Comparison of ENCODE assay signal across 2 cellular contexts in the genomic region with DNA sequence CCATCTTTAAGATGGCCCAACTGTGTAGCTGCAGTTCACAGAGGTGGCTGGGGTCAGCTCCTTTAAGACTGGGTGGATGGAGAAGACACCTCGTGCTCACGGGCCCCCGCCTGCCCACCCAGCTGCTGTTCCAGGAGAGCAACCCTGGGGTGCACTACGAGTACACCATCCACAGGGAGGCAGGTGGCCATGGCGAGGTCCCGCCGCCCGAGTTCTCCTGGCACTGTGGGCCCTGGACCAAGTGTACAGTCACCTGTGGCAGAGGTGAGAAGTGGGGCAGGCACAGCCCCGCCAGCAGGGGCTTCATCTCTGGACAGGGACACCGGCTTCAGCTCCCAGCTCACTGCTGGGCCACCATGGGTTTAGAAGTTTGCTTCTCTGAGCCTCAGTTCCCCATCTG. TPM values are rescaled to one million over a fixed set of nuclear protein-coding genes. Genes with fewer than 3 reads are reported as not detected.
"Had no signal": no experiment of that assay in that cellular context is flagged by ENCODE, and none has a peak within 500 bp of the region (broad histone marks: within the 10 kb centered on the region; RNA-seq: fewer than 3 reads in every experiment).

No MANE protein-coding gene starts in this region.

RNA-seq across cellular contexts. Expression of a gene that starts 26.8 kb away (rescaled TPM):
- total RNA-seq: HT-29 had no signal

RNA-seq across cellular contexts. Expression of a gene that starts 59.9 kb away (rescaled TPM):
- total RNA-seq: IMR-90 had no signal
